In the genomic region with DNA sequence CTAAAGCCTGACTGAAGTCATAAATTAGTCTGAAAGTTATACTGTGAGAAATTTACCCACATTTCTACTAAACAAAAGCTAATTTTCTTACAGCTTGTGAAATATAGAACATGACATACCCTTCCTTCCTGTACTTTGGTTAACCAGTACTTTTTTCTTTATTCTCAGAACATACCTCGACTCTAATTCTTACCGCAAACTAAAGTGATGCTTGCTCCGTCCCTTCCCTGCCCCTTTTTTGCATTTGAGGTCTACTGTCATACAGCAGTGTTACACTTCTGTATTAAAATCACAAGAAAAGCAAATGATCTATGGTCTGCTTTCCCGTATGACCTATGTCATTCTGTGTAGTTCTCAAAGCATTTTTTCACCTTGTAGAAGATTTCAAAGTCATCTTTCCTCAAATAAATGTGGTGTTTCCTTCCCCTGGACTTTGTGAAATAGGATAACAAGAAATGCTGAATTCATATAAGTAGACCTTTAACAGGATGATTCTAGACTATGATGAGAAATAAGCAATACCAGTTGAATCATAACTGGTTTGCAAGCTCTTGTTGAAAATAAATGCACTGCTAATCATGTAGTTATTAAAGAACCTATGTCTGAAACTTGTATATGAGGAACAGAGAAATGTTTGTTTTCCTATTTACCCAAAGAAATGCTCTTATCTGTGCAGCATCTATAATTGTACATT, we compare ENCODE assay signal across 8 cellular contexts. TPM values are rescaled to one million over a fixed set of nuclear protein-coding genes. Genes with fewer than 3 reads are reported as not detected.
DNase-seq lines count a peak whose midpoint lies in the region; ATAC-seq and TF ChIP-seq lines count a peak whose summit lies in the region.

No MANE protein-coding gene starts in this region.

- intact Hi-C loops in posterior cingulate gyrus (cut with DNase I) = no loop called here

- DNase-seq in GM13976 (ENCODE audit: low spot score) = peak; percentile 55
- peak; percentile 27 to 51 for DNase-seq in Kasumi-1 (lab: John Stamatoyannopoulos, UW)
- no peak for DNase-seq in right atrium auricular region (ENCODE audit: low spot score)
- DNase-seq in NK-92 (lab: John Stamatoyannopoulos, UW; ENCODE audit: unreplicated experiment) = no peak
- no peak for DNase-seq in NCI-H446 treated with DMSO at 0.1 percent for 48 hours (lab: John Stamatoyannopoulos, UW)
- no peak for DNase-seq in HAP-1 (ENCODE audit: low spot score in 2 of 2)
- DNase-seq in posterior cingulate gyrus = no peak

- no peaks in the 10 kb centered on the region for H3K9me3 ChIP-seq in right atrium auricular region
- H3K9me3 ChIP-seq in HAP-1 = no peaks in the 10 kb centered on the region

- H3K36me3 ChIP-seq in right atrium auricular region (no peaks in the 10 kb centered on the region), HAP-1 (replicated peaks) (no peaks in the 10 kb centered on the region)

- H3K4me1 ChIP-seq in right atrium auricular region (peaks cover 0 to 15% of the 10 kb centered on the region in 2 donors), HAP-1 (no peaks in the 10 kb centered on the region; the same call in none of the 2 replicates)

- TF ChIP-seq CTCF in GM13976 (IDR thresholded peaks at IDR 0.05; ENCODE audit: borderline replicate concordance, control extremely low read depth, extremely low read depth, insufficient read depth, missing control alignments) (no peak), right atrium auricular region (IDR thresholded peaks at IDR 0.05) (no peak)

- in situ Hi-C loops in GM13976 (cut with MboI; ENCODE audit: low sequenced_read_pairs, unreplicated experiment) (no loop called here), HAP-1 (cut with MboI; ENCODE audit: low sequenced_read_pairs) (no loop called here)

- H3K4me3 ChIP-seq in right atrium auricular region (no peak overlapping the region), HAP-1 (no peak overlapping the region)

- ATAC-seq in GM21529 (IDR thresholded peaks at IDR 0.05; ENCODE audit: unreplicated experiment) = peak; percentile 86

- H3K27me3 ChIP-seq in right atrium auricular region (no peaks in the 10 kb centered on the region), HAP-1 (ENCODE audit: low read depth) (no peaks in the 10 kb centered on the region)

- H3K27ac ChIP-seq in right atrium auricular region = peak overlapping the region; percentile 37 to 68

RNA-seq across cellular contexts. Expression of a gene that starts 30.4 kb away (rescaled TPM):
- total RNA-seq in right atrium auricular region = 1 to 10 TPM; 3.3 to 4.8 TPM

Comparison
In these comparisons a context has a peak if more than half of its experiments do, and no peak if none do; other contexts are left out.
1. DNase-seq: peak in GM13976 (single experiment) and Kasumi-1 (2 of 2); none in right atrium auricular region (single experiment), NK-92 (single experiment), NCI-H446 treated with DMSO at 0.1 percent for 48 hours (single experiment), HAP-1 (0 of 2) and posterior cingulate gyrus (0 of 10).